In the genomic region with DNA sequence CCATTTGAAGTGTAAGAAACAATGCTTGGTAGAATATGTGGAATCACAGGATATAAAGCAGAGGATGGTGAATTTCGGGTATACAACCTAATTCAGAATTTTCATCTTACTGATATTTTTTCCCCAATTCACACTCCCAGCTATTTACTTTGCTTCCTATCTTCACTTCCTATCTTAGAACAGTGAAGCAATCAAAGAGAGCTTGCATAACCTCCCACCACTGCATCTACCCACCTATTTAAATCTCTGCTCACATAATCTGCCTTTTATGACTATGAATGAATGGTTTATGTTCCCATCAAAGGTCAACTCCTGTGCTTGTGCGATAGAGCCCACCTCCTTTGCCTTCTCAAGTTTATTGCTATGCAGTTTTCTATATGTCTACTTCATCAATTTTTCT, we compare ENCODE assay signal across 24 cellular contexts. TPM values are rescaled to one million over a fixed set of nuclear protein-coding genes. Genes with fewer than 3 reads are reported as not detected.
DNase-seq lines count a peak whose midpoint lies in the region; ATAC-seq and TF ChIP-seq lines count a peak whose summit lies in the region.
"Had no signal": no experiment of that assay in that cellular context is flagged by ENCODE, and none has a peak within 500 bp of the region (broad histone marks: within the 10 kb centered on the region; RNA-seq: fewer than 3 reads in every experiment).

No MANE protein-coding gene starts in this region.

- ATAC-seq in CD8-positive, alpha-beta T cell: no peak
- ATAC-seq in GM18498 (IDR thresholded peaks at IDR 0.05; ENCODE audit: unreplicated experiment): no peak
- ATAC-seq: PC-3, Right ventricle myocardium inferior, upper lobe of right lung had no signal

- no peak for TF ChIP-seq POLR2A in NB4 (IDR thresholded peaks at IDR 0.05; ENCODE audit: extremely low read depth, insufficient read length)

- no peak overlapping the region for H3K4me3 ChIP-seq in CD8-positive, alpha-beta T cell (ENCODE audit: low read depth, low read length)
- H3K4me3 ChIP-seq in NB4 (ENCODE audit: low read depth, low read length) (no peak overlapping the region), neutrophil (ENCODE audit: low read depth in 1 of 2, low read length in 1 of 2) (peak overlapping the region in 1 of 2 experiments; percentile 22)
- H3K4me3 ChIP-seq: esophagus muscularis mucosa, lung, skin epidermis, upper lobe of right lung had no signal

- H3K4me1 Mint-ChIP-seq in CD8-positive, alpha-beta T cell (ENCODE audit: low read depth): peaks cover 39% of the 10 kb centered on the region
- H3K4me1 Mint-ChIP-seq in brain: peaks cover 12% of the 10 kb centered on the region
- peaks cover 8% of the 10 kb centered on the region for H3K4me1 Mint-ChIP-seq in activated CD4-positive, alpha-beta memory T cell treated with anti-CD3 and anti-CD28 coated beads, Interleukin-2, amount 10 ng/mL, durations not matched to agents 7 days and 5 days

- POLR2A ChIA-PET in CD8-positive, alpha-beta T cell (lab: Charles Lee): no interaction called here
- POLR2A ChIA-PET in activated CD4-positive, alpha-beta memory T cell treated with anti-CD3 and anti-CD28 coated beads, Interleukin-2, amount 10 ng/mL, durations not matched to agents 7 days and 5 days (lab: Charles Lee): no interaction called here

- H3K36me3 ChIP-seq in CD8-positive, alpha-beta T cell (ENCODE audit: insufficient read depth, low read length): no peaks in the 10 kb centered on the region
- H3K36me3 ChIP-seq in neutrophil: no peaks in the 10 kb centered on the region
- H3K36me3 ChIP-seq: upper lobe of right lung had no signal

- TF ChIP-seq CTCF in CD8-positive, alpha-beta T cell (IDR thresholded peaks at IDR 0.05): no peak
- TF ChIP-seq CTCF in NB4 (IDR thresholded peaks at IDR 0.05; ENCODE audit: low read depth, low read length): no peak
- TF ChIP-seq CTCF in brain (conservative IDR thresholded peaks at IDR 0.05): no peak
- no peak for TF ChIP-seq CTCF in neutrophil (IDR thresholded peaks at IDR 0.05)

- H3K36me3 Mint-ChIP-seq in CD8-positive, alpha-beta T cell: peaks cover 20% of the 10 kb centered on the region
- peaks cover 17% of the 10 kb centered on the region for H3K36me3 Mint-ChIP-seq in brain
- H3K36me3 Mint-ChIP-seq in activated CD4-positive, alpha-beta memory T cell treated with anti-CD3 and anti-CD28 coated beads, Interleukin-2, amount 10 ng/mL, durations not matched to agents 7 days and 5 days (ENCODE audit: low read depth): peaks cover 9% of the 10 kb centered on the region

- H3K4me1 ChIP-seq in CD8-positive, alpha-beta T cell (ENCODE audit: insufficient read depth, low read length): peaks cover 11% of the 10 kb centered on the region
- H3K4me1 ChIP-seq in neutrophil (ENCODE audit: control insufficient read depth in 1 of 2, insufficient read depth in 1 of 2, low read depth in 1 of 2, low read length in 1 of 2): peaks cover 45 to 46% of the 10 kb centered on the region in 2 experiments

- no peaks in the 10 kb centered on the region for H3K27me3 ChIP-seq in CD8-positive, alpha-beta T cell (ENCODE audit: insufficient read depth, low read length)
- H3K27me3 ChIP-seq in neutrophil: peaks cover 5% of the 10 kb centered on the region
- H3K27me3 ChIP-seq: esophagus muscularis mucosa, upper lobe of right lung had no signal

- intact Hi-C loops in CD8-positive, alpha-beta T cell (cut with DNase I, micrococcal nuclease): loop anchor here in 1 of 2 experiments (5.0 to 10.0 kb wide), 2 partner anchors 449 to 826 kb away; a partner anchor contains a TSS

- peak overlapping the region; percentile 10 for H3K27ac Mint-ChIP-seq in CD8-positive, alpha-beta T cell
- H3K27ac Mint-ChIP-seq in brain: peak overlapping the region in 3 of 5 experiments; percentile 4 to 25 (median 19)
- no peak overlapping the region for H3K27ac Mint-ChIP-seq in activated CD4-positive, alpha-beta memory T cell treated with anti-CD3 and anti-CD28 coated beads, Interleukin-2, amount 10 ng/mL, durations not matched to agents 7 days and 5 days
- H3K27ac Mint-ChIP-seq: endodermal cell had no signal

- H3K9me3 ChIP-seq in CD8-positive, alpha-beta T cell (ENCODE audit: low read length): no peaks in the 10 kb centered on the region
- no peaks in the 10 kb centered on the region for H3K9me3 ChIP-seq in neutrophil
- H3K9me3 ChIP-seq: esophagus muscularis mucosa, upper lobe of right lung had no signal

- no peaks in the 10 kb centered on the region for H3K9me3 Mint-ChIP-seq in CD8-positive, alpha-beta T cell
- peaks cover under 1 to 8% (median 4%) of the 10 kb centered on the region in 5 experiments for H3K9me3 Mint-ChIP-seq in brain
- H3K9me3 Mint-ChIP-seq in activated CD4-positive, alpha-beta memory T cell treated with anti-CD3 and anti-CD28 coated beads, Interleukin-2, amount 10 ng/mL, durations not matched to agents 7 days and 5 days: peaks cover 2% of the 10 kb centered on the region

- CTCF ChIA-PET in CD8-positive, alpha-beta T cell (lab: Charles Lee): interaction anchor here (1.9 kb wide), 1 partner anchor 532 kb away, joined by 5 read pairs; no protein-coding TSS in a partner anchor
- CTCF ChIA-PET in activated CD4-positive, alpha-beta memory T cell treated with anti-CD3 and anti-CD28 coated beads, Interleukin-2, amount 10 ng/mL, durations not matched to agents 7 days and 5 days (lab: Charles Lee): no interaction called here

- H3K27me3 Mint-ChIP-seq in CD8-positive, alpha-beta T cell (ENCODE audit: low read depth): no peaks in the 10 kb centered on the region
- peaks cover 17% of the 10 kb centered on the region for H3K27me3 Mint-ChIP-seq in brain
- peaks cover 7% of the 10 kb centered on the region for H3K27me3 Mint-ChIP-seq in activated CD4-positive, alpha-beta memory T cell treated with anti-CD3 and anti-CD28 coated beads, Interleukin-2, amount 10 ng/mL, durations not matched to agents 7 days and 5 days

- no peak overlapping the region for H3K4me3 Mint-ChIP-seq in CD8-positive, alpha-beta T cell
- peak overlapping the region in 3 of 5 experiments; percentile 19 to 65 (median 58) for H3K4me3 Mint-ChIP-seq in brain
- no peak overlapping the region for H3K4me3 Mint-ChIP-seq in activated CD4-positive, alpha-beta memory T cell treated with anti-CD3 and anti-CD28 coated beads, Interleukin-2, amount 10 ng/mL, durations not matched to agents 7 days and 5 days
- H3K4me3 Mint-ChIP-seq: endodermal cell had no signal

- DNase-seq in CD8-positive, alpha-beta T cell: no peak
- peak; percentile 37 for DNase-seq in NB4 (ENCODE audit: low read depth)
- no peak for DNase-seq in stimulated activated naive CD4-positive, alpha-beta T cell (lab: John Stamatoyannopoulos, UW)
- no peak for DNase-seq in GM19240 (ENCODE audit: insufficient read length, low spot score)
- no peak for DNase-seq in activated CD4-positive, alpha-beta memory T cell treated with anti-CD3 and anti-CD28 coated beads, Interleukin-2, amount 10 ng/mL, durations not matched to agents 7 days and 5 days
- DNase-seq: activated naive CD4-positive, alpha-beta T cell; activated T-cell treated with anti-CD3 and anti-CD28 coated beads, Interleukin-2, amount 50 U/mL, for 48 hours; amygdala; cortex of kidney; endodermal cell; H7; kidney; NCI-H1417 treated with DMSO at 0.1 percent for 48 hours; NCI-H82; PC-3; stimulated activated CD4-positive, alpha-beta T cell treated with anti-CD3 and anti-CD28 coated beads, Interleukin-1b, Interleukin-23, amount 100 ng/mL, for 48 hours; upper lobe of right lung had no signal

- H3K27ac ChIP-seq in CD8-positive, alpha-beta T cell (ENCODE audit: low read depth, low read length): no peak overlapping the region
- peak overlapping the region; percentile 52 for H3K27ac ChIP-seq in neutrophil
- H3K27ac ChIP-seq: esophagus muscularis mucosa, skin epidermis, upper lobe of right lung had no signal

RNA-seq across cellular contexts. Expression of a gene that starts 3.3 kb away (rescaled TPM):
- total RNA-seq in CD8-positive, alpha-beta T cell: 1 to 10 TPM; 3.4 to 3.9 TPM
- 0.53 TPM for polyA plus RNA-seq in brain (ENCODE audit: insufficient read depth, low read depth, low replicate concordance)
- 1 to 10 TPM; 1.5 to 2.3 TPM for total RNA-seq in activated CD4-positive, alpha-beta memory T cell treated with anti-CD3 and anti-CD28 coated beads, Interleukin-2, amount 10 ng/mL, durations not matched to agents 7 days and 5 days

Comparison
In these comparisons a context has a peak if more than half of its experiments do, and no peak if none do; other contexts are left out.
1. H3K4me3 Mint-ChIP-seq: peak in brain (3 of 5); none in CD8-positive, alpha-beta T cell (single experiment) and activated CD4-positive, alpha-beta memory T cell treated with anti-CD3 and anti-CD28 coated beads, Interleukin-2, amount 10 ng/mL, durations not matched to agents 7 days and 5 days (single experiment).